Comparison of ENCODE assay signal across 10 cellular contexts in the genomic region with DNA sequence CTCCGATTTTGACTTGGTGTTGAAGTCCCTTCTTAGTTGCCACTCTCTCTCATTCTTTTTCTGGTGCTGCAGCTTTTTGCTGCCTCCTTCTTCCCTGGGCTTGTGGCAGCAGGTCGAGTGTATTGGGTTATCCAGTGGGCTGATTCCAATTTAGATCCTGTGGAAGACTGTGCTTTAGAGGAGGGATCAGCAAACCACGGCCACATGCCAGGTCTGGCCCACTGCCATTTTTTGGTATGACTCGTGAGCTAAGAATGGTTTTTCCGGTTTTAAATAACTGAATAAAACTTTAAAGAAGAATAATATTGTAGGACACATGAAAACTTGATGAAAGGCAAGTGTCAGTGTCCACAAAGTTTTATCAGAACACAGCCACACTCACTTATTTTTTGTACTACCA.
A peak's percentile ranks its signal among the peaks of the same experiment; 100 is the strongest.
DNase-seq lines count a peak whose midpoint lies in the region; ATAC-seq and TF ChIP-seq lines count a peak whose summit lies in the region.
"Had no signal": no experiment of that assay in that cellular context is flagged by ENCODE, and none has a peak within 500 bp of the region (broad histone marks: within the 10 kb centered on the region; RNA-seq: fewer than 3 reads in every experiment).

No MANE protein-coding gene starts in this region.

- no peaks in the 10 kb centered on the region for H4K20me1 ChIP-seq in mammary epithelial cell (ENCODE audit: insufficient read depth, low read length)

- intact Hi-C loops in mammary epithelial cell (cut with micrococcal nuclease) = no loop called here
- intact Hi-C loops in right lobe of liver (cut with DNase I) = no loop called here

- H2AFZ ChIP-seq in mammary epithelial cell (ENCODE audit: low read depth, low read length) = no peak overlapping the region

- WGBS in mammary epithelial cell (ENCODE audit: low coverage, missing lambda C conversion rate) = 16% methylated on average over 5 of the region's 5 CpGs
- 29% methylated on average over 5 of the region's 5 CpGs for WGBS in right lobe of liver (ENCODE audit: insufficient coverage, low coverage, low lambda C conversion rate, missing lambda C conversion rate)

- no TSS peak for BruUV-seq in mammary epithelial cell (replicated peaks; lab: Mats Ljungman, UMichigan)

- CTCF ChIA-PET in mammary epithelial cell (lab: Charles Lee; ENCODE audit: low non-redundant PET) = no interaction called here

- no peaks in the 10 kb centered on the region for H3K27me3 ChIP-seq in mammary epithelial cell (ENCODE audit: insufficient read depth, low read length)
- H3K27me3 ChIP-seq in right lobe of liver = no peaks in the 10 kb centered on the region

- H3K27ac ChIP-seq in mammary epithelial cell (ENCODE audit: insufficient read depth, low read depth, low read length) = no peak overlapping the region
- no peak overlapping the region for H3K27ac ChIP-seq in right lobe of liver

- H3K79me2 ChIP-seq in mammary epithelial cell (ENCODE audit: insufficient read depth, low read length) = no peaks in the 10 kb centered on the region

- H3K4me2 ChIP-seq in mammary epithelial cell (ENCODE audit: insufficient read depth, low read depth, low read length) = peak overlapping the region; percentile 23

- H3K4me1 ChIP-seq in mammary epithelial cell (ENCODE audit: insufficient read depth, low read length) (no peaks in the 10 kb centered on the region), right lobe of liver (no peaks in the 10 kb centered on the region)

- H3K9me3 ChIP-seq in mammary epithelial cell (replicated peaks; ENCODE audit: insufficient read depth, low read length) = no peaks in the 10 kb centered on the region
- no peaks in the 10 kb centered on the region for H3K9me3 ChIP-seq in right lobe of liver

- no peak for ATAC-seq in right lobe of liver
- ATAC-seq in GM21423 (IDR thresholded peaks at IDR 0.05; ENCODE audit: unreplicated experiment) = no peak
- ATAC-seq: stimulated activated naive CD8-positive, alpha-beta T cell treated with anti-CD3 and anti-CD28 coated beads, Interleukin-15, Interleukin-2, amounts not matched to agents 100 U/mL and 50 U/mL, for 24 hours; T-cell had no signal

- TF ChIP-seq POLR2A in right lobe of liver (IDR thresholded peaks at IDR 0.05) = no peak

- no peak overlapping the region for H3K9ac ChIP-seq in mammary epithelial cell (ENCODE audit: insufficient read depth, low read length)

- TF ChIP-seq CTCF in mammary epithelial cell (conservative IDR thresholded peaks at IDR 0.05 in 1 of 2, IDR thresholded peaks at IDR 0.05 in 1 of 2; ENCODE audit: extremely low read depth in 1 of 2, insufficient read depth in 1 of 2, low read depth in 1 of 2, low read length in 2 of 2) (no peak), right lobe of liver (IDR thresholded peaks at IDR 0.05) (no peak)

- in situ Hi-C loops in mammary epithelial cell (cut with MboI; ENCODE audit: low sequenced_read_pairs in 2 of 2) = no loop called here

- H3K36me3 ChIP-seq in mammary epithelial cell (ENCODE audit: insufficient read depth, low read length) (no peaks in the 10 kb centered on the region), right lobe of liver (no peaks in the 10 kb centered on the region)

- no peak overlapping the region for H3K4me3 ChIP-seq in mammary epithelial cell (replicated peaks in 1 of 3; ENCODE audit: insufficient read depth in 1 of 3, low read depth in 2 of 3, low read length in 3 of 3)
- no peak overlapping the region for H3K4me3 ChIP-seq in right lobe of liver

- DNase-seq in Daoy (ENCODE audit: low read depth) (peak; percentile 5), LoVo (ENCODE audit: low spot score) (peak; percentile 17), mammary epithelial cell (peak; percentile 6), non-pigmented ciliary epithelial cell (ENCODE audit: low read depth) (peak; percentile 41), right lobe of liver (no peak), NOMO-1 treated with DMSO at 0.1 percent for 48 hours (lab: John Stamatoyannopoulos, UW; ENCODE audit: unreplicated experiment) (no peak)
- DNase-seq in stimulated activated CD4-positive, alpha-beta T cell treated with anti-CD3 and anti-CD28 coated beads, Interleukin-4, amount 100 ng/mL, for 1 hour = no peak
- DNase-seq: stimulated activated naive CD8-positive, alpha-beta T cell treated with anti-CD3 and anti-CD28 coated beads, Interleukin-15, Interleukin-2, amounts not matched to agents 100 U/mL and 50 U/mL, for 24 hours; T-cell had no signal

- dilution Hi-C loops in mammary epithelial cell (cut with HindIII; ENCODE audit: low sequenced_read_pairs) = no loop called here

Comparison
In these comparisons a context has a peak if more than half of its experiments do, and no peak if none do; other contexts are left out.
1. DNase-seq: peak in Daoy (single experiment), LoVo (single experiment), mammary epithelial cell (single experiment) and non-pigmented ciliary epithelial cell (single experiment); none in right lobe of liver (0 of 3), NOMO-1 treated with DMSO at 0.1 percent for 48 hours (single experiment) and stimulated activated CD4-positive, alpha-beta T cell treated with anti-CD3 and anti-CD28 coated beads, Interleukin-4, amount 100 ng/mL, for 1 hour (single experiment).